8 cellular contexts compared by ENCODE assay signal in genomic region chr4:165398570-165398969, GRCh38. TPM values are rescaled to one million over a fixed set of nuclear protein-coding genes. Genes with fewer than 3 reads are reported as not detected.
A peak's percentile ranks its signal among the peaks of the same experiment; 100 is the strongest.
DNase-seq lines count a peak whose midpoint lies in the region; ATAC-seq and TF ChIP-seq lines count a peak whose summit lies in the region.

No MANE protein-coding gene starts in this region.

- H3K27ac Mint-ChIP-seq in nephron progenitor cell, result no peak overlapping the region
- H3K27ac Mint-ChIP-seq in activated CD8-positive, alpha-beta memory T cell treated with anti-CD3 and anti-CD28 coated beads, Interleukin-2, amount 10 ng/mL, durations not matched to agents 7 days and 5 days, result no peak overlapping the region

- TF ChIP-seq CTCF in nephron progenitor cell (IDR thresholded peaks at IDR 0.05), result no peak
- TF ChIP-seq CTCF in testis (IDR thresholded peaks at IDR 0.05), result no peak
- no peak for TF ChIP-seq CTCF in upper lobe of left lung (IDR thresholded peaks at IDR 0.05)

- peak; percentile 94 for DNase-seq in NCI-H146 (lab: John Stamatoyannopoulos, UW)
- DNase-seq in astrocyte of the hippocampus (ENCODE audit: low read depth, low spot score), result peak; percentile 86
- DNase-seq in nephron progenitor cell, result peak; percentile 12
- DNase-seq in activated CD8-positive, alpha-beta memory T cell treated with anti-CD3 and anti-CD28 coated beads, Interleukin-2, amount 10 ng/mL, durations not matched to agents 7 days and 5 days, result no peak
- no peak for DNase-seq in testis
- no peak for DNase-seq in upper lobe of left lung

- intact Hi-C loops in testis (cut with DNase I; ENCODE audit: low total_unique reads), result no loop called here

- H3K4me1 Mint-ChIP-seq in nephron progenitor cell, result no peaks in the 10 kb centered on the region
- no peaks in the 10 kb centered on the region for H3K4me1 Mint-ChIP-seq in activated CD8-positive, alpha-beta memory T cell treated with anti-CD3 and anti-CD28 coated beads, Interleukin-2, amount 10 ng/mL, durations not matched to agents 7 days and 5 days

- no peaks in the 10 kb centered on the region for H3K9me3 Mint-ChIP-seq in nephron progenitor cell
- no peaks in the 10 kb centered on the region for H3K9me3 Mint-ChIP-seq in activated CD8-positive, alpha-beta memory T cell treated with anti-CD3 and anti-CD28 coated beads, Interleukin-2, amount 10 ng/mL, durations not matched to agents 7 days and 5 days (ENCODE audit: low read depth)

- H3K4me3 Mint-ChIP-seq in nephron progenitor cell, result no peak overlapping the region
- no peak overlapping the region for H3K4me3 Mint-ChIP-seq in activated CD8-positive, alpha-beta memory T cell treated with anti-CD3 and anti-CD28 coated beads, Interleukin-2, amount 10 ng/mL, durations not matched to agents 7 days and 5 days

- no peaks in the 10 kb centered on the region for H3K36me3 Mint-ChIP-seq in nephron progenitor cell (ENCODE audit: low read depth)
- H3K36me3 Mint-ChIP-seq in activated CD8-positive, alpha-beta memory T cell treated with anti-CD3 and anti-CD28 coated beads, Interleukin-2, amount 10 ng/mL, durations not matched to agents 7 days and 5 days, result no peaks in the 10 kb centered on the region

- TF ChIP-seq POLR2A in testis (IDR thresholded peaks at IDR 0.05) (no peak), upper lobe of left lung (IDR thresholded peaks at IDR 0.05) (no peak)

- no peaks in the 10 kb centered on the region for H3K9me3 ChIP-seq in testis
- no peaks in the 10 kb centered on the region for H3K9me3 ChIP-seq in upper lobe of left lung

- 28 to 38% methylated on average over 1 of the region's 1 CpG for WGBS in testis, 2 donors
- WGBS in upper lobe of left lung, 2 donors, result 0 to 9% methylated on average over 1 of the region's 1 CpG

- no peaks in the 10 kb centered on the region for H3K27me3 Mint-ChIP-seq in nephron progenitor cell (ENCODE audit: low read depth, poor library complexity)
- peaks cover 17% of the 10 kb centered on the region for H3K27me3 Mint-ChIP-seq in activated CD8-positive, alpha-beta memory T cell treated with anti-CD3 and anti-CD28 coated beads, Interleukin-2, amount 10 ng/mL, durations not matched to agents 7 days and 5 days

- H3K27ac ChIP-seq in testis, result no peak overlapping the region
- no peak overlapping the region for H3K27ac ChIP-seq in upper lobe of left lung

- H3K4me3 ChIP-seq in testis (no peak overlapping the region), upper lobe of left lung (no peak overlapping the region)

- CTCF ChIA-PET in activated CD8-positive, alpha-beta memory T cell treated with anti-CD3 and anti-CD28 coated beads, Interleukin-2, amount 10 ng/mL, durations not matched to agents 7 days and 5 days (lab: Charles Lee), result no interaction called here

- H3K4me1 ChIP-seq in testis, result no peaks in the 10 kb centered on the region
- H3K4me1 ChIP-seq in upper lobe of left lung, result no peaks in the 10 kb centered on the region

- peak; percentile 75 for ATAC-seq in GM21526 (IDR thresholded peaks at IDR 0.05; ENCODE audit: low FRiP score, unreplicated experiment)
- no peak for ATAC-seq in activated CD8-positive, alpha-beta memory T cell treated with anti-CD3 and anti-CD28 coated beads, Interleukin-2, amount 10 ng/mL, durations not matched to agents 7 days and 5 days
- no peak for ATAC-seq in GM21381 (IDR thresholded peaks at IDR 0.05; ENCODE audit: unreplicated experiment)
- no peak for ATAC-seq in upper lobe of left lung (ENCODE audit: low FRiP score in 2 of 2)

- TF ChIP-seq EP300 in upper lobe of left lung (IDR thresholded peaks at IDR 0.05), result no peak

- H3K36me3 ChIP-seq in testis (ENCODE audit: low read depth, missing control alignments) (no peaks in the 10 kb centered on the region), upper lobe of left lung (no peaks in the 10 kb centered on the region)

- H3K27me3 ChIP-seq in testis (no peaks in the 10 kb centered on the region), upper lobe of left lung (no peaks in the 10 kb centered on the region)

RNA-seq across cellular contexts. Expression of gene CPE, which starts 19.8 kb away (rescaled TPM):
- total RNA-seq in activated CD8-positive, alpha-beta memory T cell treated with anti-CD3 and anti-CD28 coated beads, Interleukin-2, amount 10 ng/mL, durations not matched to agents 7 days and 5 days, result not detected
- total RNA-seq in testis (100 to 1,000 TPM; 324 to 589 TPM), upper lobe of left lung (10 to 100 TPM in 5 of 6 donors, 1 to 10 TPM in 1; 4.2 to 53.7 (median 23.3) TPM)
- polyA plus RNA-seq in testis (ENCODE audit: insufficient read depth, low read depth, low replicate concordance), result 290 TPM

Comparison
In these comparisons a context has a peak if more than half of its experiments do, and no peak if none do; other contexts are left out.
1. DNase-seq: peak in NCI-H146 (single experiment), astrocyte of the hippocampus (single experiment) and nephron progenitor cell (single experiment); none in activated CD8-positive, alpha-beta memory T cell treated with anti-CD3 and anti-CD28 coated beads, Interleukin-2, amount 10 ng/mL, durations not matched to agents 7 days and 5 days (single experiment), testis (single experiment) and upper lobe of left lung (0 of 2).
2. RNA of gene CPE, which starts 19.8 kb away (total RNA-seq): 324 to 589 TPM in testis; 4.2 to 53.7 TPM in upper lobe of left lung and not detected in activated CD8-positive, alpha-beta memory T cell treated with anti-CD3 and anti-CD28 coated beads, Interleukin-2, amount 10 ng/mL, durations not matched to agents 7 days and 5 days; every median in the first group is over 4 times any median in the second.